ENCODE assay signal across 34 cellular contexts in the genomic region with DNA sequence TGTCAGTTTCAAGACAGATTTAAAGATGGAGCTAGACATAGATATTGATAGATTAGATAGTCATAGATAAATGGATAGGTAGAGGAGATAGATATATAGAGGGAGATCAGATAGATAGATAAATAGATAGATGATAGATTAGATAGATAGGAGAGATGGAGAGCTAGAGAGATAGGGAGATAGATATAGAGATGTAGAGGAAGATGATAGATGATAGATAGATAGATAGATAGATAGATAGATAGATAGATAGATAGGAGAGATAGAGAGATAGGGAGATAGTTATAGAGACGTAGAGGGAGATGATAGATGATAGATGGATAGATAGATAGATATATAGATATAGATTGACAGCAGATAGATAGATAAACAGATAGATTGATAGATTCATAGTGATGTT.
DNase-seq lines count a peak whose midpoint lies in the region; ATAC-seq, FAIRE-seq and TF ChIP-seq lines count a peak whose summit lies in the region.
"Had no signal": no experiment of that assay in that cellular context is flagged by ENCODE, and none has a peak within 500 bp of the region (broad histone marks: within the 10 kb centered on the region; RNA-seq: fewer than 3 reads in every experiment).

No MANE protein-coding gene starts in this region.

- peak overlapping the region; percentile 92 for H3K56ac ChIP-seq in H1 (replicated peaks; ENCODE audit: insufficient read length, low read depth, low read length)

- TF ChIP-seq POLR2A in K562 (conservative IDR thresholded peaks at IDR 0.05) (no peak), H1 (IDR thresholded peaks at IDR 0.05; ENCODE audit: control extremely low read depth in 1 of 2, low read depth in 2 of 2, low read length in 2 of 2) (no peak)

- no peaks in the 10 kb centered on the region for H3K4me1 ChIP-seq in K562 (replicated peaks in 1 of 2; ENCODE audit: control insufficient read depth in 2 of 2, insufficient read depth in 2 of 2, low read length in 2 of 2)
- no peaks in the 10 kb centered on the region for H3K4me1 ChIP-seq in H1 (replicated peaks in 1 of 4; ENCODE audit: control insufficient read depth in 3 of 4, insufficient read depth in 4 of 4, low read length in 3 of 4)
- H3K4me1 ChIP-seq: A549; BE2C; BLaER1; BLaER1 treated with 17β-estradiol and CSF1 and Interleukin-3, amounts not matched to agents 10 nM and 100 nM; Caco-2 had no signal

- ATAC-seq in K562 (no peak), HG03045 (IDR thresholded peaks at IDR 0.05; ENCODE audit: unreplicated experiment) (no peak)
- ATAC-seq: A549; CD8-positive, alpha-beta T cell had no signal

- TF ChIP-seq EP300 in K562 (IDR thresholded peaks at IDR 0.05; ENCODE audit: low read length) (no peak), H1 (IDR thresholded peaks at IDR 0.05; ENCODE audit: borderline replicate concordance in 1 of 2, low read depth in 2 of 2, low read length in 2 of 2) (no peak)

- no peak for TF ChIP-seq RAD21 in K562 (CRISPR knock-in tag; conservative IDR thresholded peaks at IDR 0.05 in 1 of 2, IDR thresholded peaks at IDR 0.05 in 1 of 2)
- TF ChIP-seq RAD21 in H1 (IDR thresholded peaks at IDR 0.05 in 1 of 2, conservative IDR thresholded peaks at IDR 0.05 in 1 of 2; ENCODE audit: low read depth in 2 of 2, low read length in 2 of 2): no peak

- H3K4me2 ChIP-seq in K562 (ENCODE audit: insufficient read depth, low read length) (no peak overlapping the region), H1 (ENCODE audit: insufficient read depth in 1 of 2, low read depth in 2 of 2, low read length in 2 of 2) (no peak overlapping the region)
- H3K4me2 ChIP-seq: A549; BLaER1; BLaER1 treated with 17β-estradiol and CSF1 and Interleukin-3, amounts not matched to agents 10 nM and 100 nM had no signal

- no peak for DNase-seq in T-helper 2 cell treated with Interferon-gamma antibody and Interleukin-4, amounts not matched to agents 5 μg/mL and 100 μg/mL, for 36 hours (ENCODE audit: low spot score)
- DNase-seq in T-helper 2 cell (no peak), K562 (ENCODE audit: extremely low read depth in 1 of 4, low spot score in 3 of 4) (no peak), H1 (ENCODE audit: low read depth in 1 of 2, low spot score in 2 of 2) (no peak), DMS53 (lab: John Stamatoyannopoulos, UW) (no peak)
- DNase-seq: 8988T; ACHN; AML-193; BE2C; C1 segment of cervical spinal cord; Caco-2; Calu3; CD4-positive, alpha-beta memory T cell; CD4-positive, alpha-beta T cell; CD4-positive, CD25-positive, alpha-beta regulatory T cell; CD8-positive, alpha-beta memory T cell; CD8-positive, alpha-beta T cell; COR-L47; DMS 273 treated with DMSO at 0.1 percent for 48 hours; DMS153; DMS79; DMS79 treated with DMSO at 0.1 percent for 48 hours; DND-41; EL had no signal

- no peak overlapping the region for H4K5ac ChIP-seq in H1 (ENCODE audit: insufficient read length, low read depth, low read length)

- no peak overlapping the region for H3K18ac ChIP-seq in H1 (ENCODE audit: extremely low read depth, low read length)

- no peaks in the 10 kb centered on the region for H3K36me3 Mint-ChIP-seq in T-helper 2 cell treated with Interferon-gamma antibody and Interleukin-4, amounts not matched to agents 5 μg/mL and 100 μg/mL, for 36 hours (ENCODE audit: low read depth)
- H3K36me3 Mint-ChIP-seq: CD14-positive monocyte; CD4-positive, alpha-beta memory T cell; CD4-positive, CD25-positive, alpha-beta regulatory T cell; CD8-positive, alpha-beta memory T cell; CD8-positive, alpha-beta T cell had no signal

- H3K14ac ChIP-seq in H1 (ENCODE audit: insufficient read length): no peak overlapping the region

- no peak overlapping the region for H4K8ac ChIP-seq in H1 (ENCODE audit: extremely low read depth, insufficient read depth, low read length)

- H3K9me3 Mint-ChIP-seq in T-helper 2 cell treated with Interferon-gamma antibody and Interleukin-4, amounts not matched to agents 5 μg/mL and 100 μg/mL, for 36 hours: peaks cover 46% of the 10 kb centered on the region

- peak overlapping the region; percentile 8 for H3K27ac Mint-ChIP-seq in T-helper 2 cell treated with Interferon-gamma antibody and Interleukin-4, amounts not matched to agents 5 μg/mL and 100 μg/mL, for 36 hours
- H3K27ac Mint-ChIP-seq: B cell; CD14-positive monocyte; CD4-positive, alpha-beta memory T cell; CD4-positive, alpha-beta T cell; CD4-positive, CD25-positive, alpha-beta regulatory T cell; CD8-positive, alpha-beta memory T cell; CD8-positive, alpha-beta T cell had no signal

- no peaks in the 10 kb centered on the region for H3K27me3 Mint-ChIP-seq in T-helper 2 cell treated with Interferon-gamma antibody and Interleukin-4, amounts not matched to agents 5 μg/mL and 100 μg/mL, for 36 hours (ENCODE audit: low read depth)
- H3K27me3 Mint-ChIP-seq: B cell; CD4-positive, alpha-beta memory T cell; CD4-positive, alpha-beta T cell; CD4-positive, CD25-positive, alpha-beta regulatory T cell had no signal

- no TSS peak for BruUV-seq in K562 (replicated peaks; lab: Mats Ljungman, UMichigan)

- TF ChIP-seq CTCF in K562 (IDR thresholded peaks at IDR 0.05 in 2 of 3, conservative IDR thresholded peaks at IDR 0.05 in 1 of 3; ENCODE audit: insufficient read depth in 2 of 3, low read depth in 1 of 3, low read length in 3 of 3): no peak
- no peak for TF ChIP-seq CTCF in H1 (IDR thresholded peaks at IDR 0.05; ENCODE audit: control extremely low read depth in 1 of 3, insufficient read depth in 1 of 3, low read depth in 1 of 3, low read length in 3 of 3)

- no peak overlapping the region for H3K27ac ChIP-seq in K562 (ENCODE audit: extremely low read depth, low read depth, low read length)
- no peak overlapping the region for H3K27ac ChIP-seq in H1 (ENCODE audit: low read depth, low read length)
- H3K27ac ChIP-seq: 22Rv1; A549; BLaER1; BLaER1 treated with 17β-estradiol and CSF1 and Interleukin-3, amounts not matched to agents 10 nM and 100 nM; C4-2B had no signal

- no peak overlapping the region for H3K4me3 ChIP-seq in K562
- no peak overlapping the region for H3K4me3 ChIP-seq in H1 (ENCODE audit: extremely low read depth in 1 of 4, insufficient read depth in 2 of 4, low read depth in 3 of 4, low read length in 4 of 4)
- H3K4me3 ChIP-seq: A549; BLaER1; BLaER1 treated with 17β-estradiol and CSF1 and Interleukin-3, amounts not matched to agents 10 nM and 100 nM had no signal

- no peak overlapping the region for H3K4ac ChIP-seq in H1 (replicated peaks; ENCODE audit: insufficient read length, low read depth, low read length)

- no peaks in the 10 kb centered on the region for H3K79me1 ChIP-seq in H1 (ENCODE audit: low read depth, low read length)

- no peak overlapping the region for H2BK20ac ChIP-seq in H1 (ENCODE audit: low read length)

- no peaks in the 10 kb centered on the region for H3K9me1 ChIP-seq in K562 (ENCODE audit: control insufficient read depth, insufficient read depth, low read length)

- no peaks in the 10 kb centered on the region for H3K4me1 Mint-ChIP-seq in T-helper 2 cell treated with Interferon-gamma antibody and Interleukin-4, amounts not matched to agents 5 μg/mL and 100 μg/mL, for 36 hours (ENCODE audit: low read depth)
- H3K4me1 Mint-ChIP-seq: B cell; CD14-positive monocyte; CD4-positive, alpha-beta memory T cell; CD4-positive, CD25-positive, alpha-beta regulatory T cell; CD8-positive, alpha-beta memory T cell had no signal

- no peak overlapping the region for H2BK120ac ChIP-seq in H1 (replicated peaks; ENCODE audit: low read depth, low read length)

- H3K9ac ChIP-seq in K562 (ENCODE audit: insufficient read depth in 1 of 2, low read depth in 2 of 2, low read length in 2 of 2) (no peak overlapping the region), H1 (replicated peaks in 1 of 4; ENCODE audit: extremely low read depth in 1 of 4, low read depth in 3 of 4, low read length in 3 of 4) (no peak overlapping the region)
- H3K9ac ChIP-seq: BLaER1; BLaER1 treated with 17β-estradiol and CSF1 and Interleukin-3, amounts not matched to agents 10 nM and 100 nM had no signal

- no peak overlapping the region for H2BK5ac ChIP-seq in H1 (ENCODE audit: low read depth, low read length)

- no peak overlapping the region for H2BK15ac ChIP-seq in H1 (ENCODE audit: low read length)

- peaks cover 1% of the 10 kb centered on the region; the same call in 1 of the 2 replicates for H3K23me2 ChIP-seq in H1 (ENCODE audit: low read depth, low read length)

- no peak overlapping the region for H4K91ac ChIP-seq in H1 (replicated peaks; ENCODE audit: insufficient read length, low read length)

- H3K23ac ChIP-seq in H1 (ENCODE audit: insufficient read length): no peak overlapping the region

- no peak overlapping the region for H3K4me3 Mint-ChIP-seq in T-helper 2 cell treated with Interferon-gamma antibody and Interleukin-4, amounts not matched to agents 5 μg/mL and 100 μg/mL, for 36 hours
- H3K4me3 Mint-ChIP-seq: B cell; CD14-positive monocyte; CD4-positive, alpha-beta T cell; CD4-positive, CD25-positive, alpha-beta regulatory T cell; CD8-positive, alpha-beta T cell had no signal

- no peak overlapping the region for H2AK5ac ChIP-seq in H1 (ENCODE audit: low read depth, low read length)

- H3K9me3 ChIP-seq in K562 (replicated peaks; ENCODE audit: control insufficient read depth, insufficient read depth, low read depth, low read length) (peaks cover 2% of the 10 kb centered on the region; the same call in 1 of the 2 replicates), H1 (ENCODE audit: insufficient read depth in 2 of 2, low read depth in 1 of 2, low read length in 1 of 2) (no peaks in the 10 kb centered on the region)
- H3K9me3 ChIP-seq: BE2C, Caco-2 had no signal

- in situ Hi-C loops in K562 (cut with MboI): no loop called here

- H3K36me3 ChIP-seq in K562 (ENCODE audit: control insufficient read depth, insufficient read depth, low read length): no peaks in the 10 kb centered on the region
- no peaks in the 10 kb centered on the region for H3K36me3 ChIP-seq in H1 (ENCODE audit: control insufficient read depth in 2 of 4, insufficient read depth in 4 of 4, low read length in 3 of 4)
- H3K36me3 ChIP-seq: BE2C; BLaER1; BLaER1 treated with 17β-estradiol and CSF1 and Interleukin-3, amounts not matched to agents 10 nM and 100 nM had no signal

- H2AFZ ChIP-seq in K562 (ENCODE audit: low read depth, low read length) (no peak overlapping the region), H1 (ENCODE audit: low read length) (no peak overlapping the region)

- WGBS in K562 (ENCODE audit: insufficient coverage, low coverage, missing lambda C conversion rate): 0% methylated on average over 1 of the region's 1 CpG
- WGBS in H1 (ENCODE audit: extremely low coverage in 1 of 2, insufficient coverage in 1 of 2, insufficient read length in 1 of 2, insufficient replicate concordance in 2 of 2, low coverage in 1 of 2, low lambda C conversion rate in 2 of 2, missing lambda C conversion rate in 1 of 2), 2 experiments: 89% methylated on average over 1 of the region's 1 CpG

- no peaks in the 10 kb centered on the region for H4K20me1 ChIP-seq in K562 (replicated peaks; ENCODE audit: control insufficient read depth, insufficient read depth, low read length)
- no peaks in the 10 kb centered on the region for H4K20me1 ChIP-seq in H1 (replicated peaks in 1 of 2; ENCODE audit: control insufficient read depth in 1 of 2, insufficient read depth in 2 of 2, low read length in 2 of 2)
- H4K20me1 ChIP-seq: BLaER1; BLaER1 treated with 17β-estradiol and CSF1 and Interleukin-3, amounts not matched to agents 10 nM and 100 nM had no signal

- POLR2A ChIA-PET in K562 (lab: Yijun Ruan, JAX) (no interaction called here), H1 (lab: Charles Lee; ENCODE audit: partially characterized antibody) (no interaction called here)

- no peak overlapping the region for H2BK12ac ChIP-seq in H1 (ENCODE audit: low read depth, low read length)

- no peaks in the 10 kb centered on the region for H3K27me3 ChIP-seq in K562 (ENCODE audit: control insufficient read depth in 2 of 2, insufficient read depth in 2 of 2, low read length in 2 of 2)
- H3K27me3 ChIP-seq in H1 (replicated peaks in 1 of 4; ENCODE audit: control insufficient read depth in 3 of 4, extremely low read depth in 1 of 4, insufficient read depth in 3 of 4, low read length in 3 of 4): no peaks in the 10 kb centered on the region
- H3K27me3 ChIP-seq: BE2C; BLaER1; BLaER1 treated with 17β-estradiol and CSF1 and Interleukin-3, amounts not matched to agents 10 nM and 100 nM had no signal

- CTCF ChIA-PET in K562 (lab: Yijun Ruan, JAX; ENCODE audit: low intra/inter-chr PET ratio) (no interaction called here), H1 (lab: Charles Lee; ENCODE audit: partially characterized antibody) (no interaction called here)

- intact Hi-C loops in K562 (cut with micrococcal nuclease): no loop called here

- H3K79me2 ChIP-seq in K562 (ENCODE audit: control insufficient read depth, insufficient read depth, low read length) (no peaks in the 10 kb centered on the region), H1 (ENCODE audit: control insufficient read depth in 1 of 2, insufficient read depth in 2 of 2, low read length in 2 of 2) (no peaks in the 10 kb centered on the region)

- no peak for FAIRE-seq in K562 (lab: Jason Lieb, UNC)
- FAIRE-seq in H1 (lab: Jason Lieb, UNC): no peak
- FAIRE-seq: A204.1, A549, D721Med had no signal
